ENCODE assay signal across 37 cellular contexts in genomic region chr19:35619290-35619923, GRCh38. TPM values are rescaled to one million over a fixed set of nuclear protein-coding genes. Genes with fewer than 3 reads are reported as not detected.
"Had no signal": no experiment of that assay in that cellular context is flagged by ENCODE, and none has a peak within 500 bp of the region (broad histone marks: within the 10 kb centered on the region; RNA-seq: fewer than 3 reads in every experiment).

No MANE protein-coding gene starts in this region.

- DNase-seq: Karpas-422, Kasumi-1, MM.1S, MV-4-11, NCI-H1048, NCI-H1092, NCI-H1092 treated with DMSO at 0.1 percent for 48 hours, NCI-H1105, NCI-H1105 treated with DMSO at 0.1 percent for 48 hours, NCI-H1417, NCI-H1417 treated with DMSO at 0.1 percent for 48 hours, NCI-H1436, NCI-H1436 treated with DMSO at 0.1 percent for 48 hours, NCI-H146, NCI-H1694, NCI-H1694 treated with DMSO at 0.1 percent for 48 hours, NCI-H187, NCI-H187 treated with DMSO at 0.1 percent for 48 hours, NCI-H1930, NCI-H2029, NCI-H2029 treated with DMSO at 0.1 percent for 48 hours, NCI-H2081, NCI-H2081 treated with DMSO at 0.1 percent for 48 hours, NCI-H2107, NCI-H2171, NCI-H2171 treated with DMSO at 0.1 percent for 48 hours, NCI-H2227 treated with DMSO at 0.1 percent for 48 hours, NCI-H345, NCI-H446, NCI-H446 treated with DMSO at 0.1 percent for 48 hours, NCI-H510A, NCI-H510A treated with DMSO at 0.1 percent for 48 hours had no signal

- H3K27ac ChIP-seq: KMS-11 had no signal

- H3K4me2 ChIP-seq: KMS-11 had no signal

RNA-seq across cellular contexts. Expression of gene PMIS2, which starts 33.4 kb away (rescaled TPM):
- total RNA-seq: LHCN-M2, M059J, MCF 10A, NCI-H460 had no signal
